Comparison of ENCODE assay signal across 26 cellular contexts in the genomic region with DNA sequence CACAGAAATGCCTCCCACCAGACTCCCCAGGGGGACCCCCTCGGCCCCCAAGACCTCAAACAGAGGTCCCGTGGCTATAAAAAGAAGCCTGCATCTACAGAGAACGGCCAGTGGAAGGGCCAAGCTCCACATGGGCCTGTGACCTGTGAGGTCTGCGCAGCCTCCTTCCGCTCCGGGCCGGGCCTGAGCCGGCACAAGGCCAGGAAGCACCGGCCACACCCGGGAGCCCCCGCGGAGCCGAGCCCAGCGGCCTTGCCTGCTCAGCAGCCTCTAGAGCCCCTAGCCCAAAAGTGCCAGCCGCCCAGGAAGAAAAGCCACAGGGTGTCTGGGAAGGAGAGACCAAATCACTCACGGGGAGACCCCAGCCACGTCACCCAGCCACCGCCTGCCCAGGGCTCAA.
"Had no signal": no experiment of that assay in that cellular context is flagged by ENCODE, and none has a peak within 500 bp of the region (broad histone marks: within the 10 kb centered on the region; RNA-seq: fewer than 3 reads in every experiment).

No MANE protein-coding gene starts in this region.

- DNase-seq: activated CD4-positive, alpha-beta memory T cell treated with anti-CD3 and anti-CD28 coated beads for 36 hours; activated CD4-positive, alpha-beta T cell treated with anti-CD3 and anti-CD28 coated beads for 36 hours; activated CD4-positive, alpha-beta T cell treated with anti-CD3 and anti-CD28 coated beads, Interleukin-2, amount 10 ng/mL, durations not matched to agents 24 days and 14 days; activated CD4-positive, CD25-positive, alpha-beta regulatory T cell; activated CD4-positive, CD25-positive, alpha-beta regulatory T cell treated with anti-CD3 and anti-CD28 coated beads, Interleukin-2, amount 50 U/mL, for 72 hours; activated CD8-positive, alpha-beta T cell treated with anti-CD3 and anti-CD28 coated beads, Interleukin-2, amount 10 ng/mL, durations not matched to agents 7 days and 5 days; activated effector memory CD4-positive, alpha-beta T cell treated with Interleukin-2 at 50 U/mL for 16 hours; activated gamma-delta T cell treated with Interleukin-2 at 50 U/mL for 16 hours; activated naive CD4-positive, alpha-beta T cell treated with anti-CD3 and anti-CD28 coated beads, Interleukin-2, amount 50 U/mL, for 16 hours; activated naive CD4-positive, alpha-beta T cell treated with Interleukin-2 at 50 U/mL for 16 hours; activated naive CD8-positive, alpha-beta T cell treated with anti-CD3 and anti-CD28 coated beads, Interleukin-2, amount 50 U/mL, for 24 hours; activated T-cell treated with anti-CD3 and anti-CD28 coated beads, Interleukin-2, amount 50 U/mL, for 4 hours; adrenal gland; amygdala; aorta; body of pancreas; caudate nucleus; cerebellar nuclear complex; colonic mucosa; effector CD8-positive, alpha-beta T cell; foreskin fibroblast; head of caudate nucleus; T-helper 2 cell had no signal

- ATAC-seq: activated CD4-positive, alpha-beta T cell treated with anti-CD3 and anti-CD28 coated beads for 36 hours; activated CD8-positive, alpha-beta T cell treated with anti-CD3 and anti-CD28 coated beads, Interleukin-2, amount 10 ng/mL, durations not matched to agents 7 days and 5 days; activated naive CD8-positive, alpha-beta T cell treated with anti-CD3 and anti-CD28 coated beads, Interleukin-2, amount 50 U/mL, for 24 hours; activated T-cell treated with anti-CD3 and anti-CD28 coated beads, Interleukin-2, amount 50 U/mL, for 4 hours; activated T-helper 17 cell treated with anti-CD3 and anti-CD28 coated beads, Interleukin-2, amount 50 U/mL, for 72 hours; body of pancreas had no signal

- H3K27me3 Mint-ChIP-seq: activated CD4-positive, alpha-beta T cell treated with anti-CD3 and anti-CD28 coated beads for 36 hours; activated naive CD8-positive, alpha-beta T cell; activated naive CD8-positive, alpha-beta T cell treated with anti-CD3 and anti-CD28 coated beads, Interleukin-2, amount 50 U/mL, for 24 hours; activated T-helper 17 cell treated with anti-CD3 and anti-CD28 coated beads, Interleukin-2, amount 50 U/mL, for 72 hours had no signal

- H3K4me1 Mint-ChIP-seq: activated CD4-positive, alpha-beta T cell treated with anti-CD3 and anti-CD28 coated beads for 36 hours; activated T-helper 17 cell treated with anti-CD3 and anti-CD28 coated beads, Interleukin-2, amount 50 U/mL, for 72 hours had no signal

- H3K36me3 Mint-ChIP-seq: activated CD4-positive, alpha-beta memory T cell treated with anti-CD3 and anti-CD28 coated beads for 36 hours; activated naive CD8-positive, alpha-beta T cell had no signal

- H3K4me1 ChIP-seq: adrenal gland, colonic mucosa had no signal

- H3K4me3 ChIP-seq: adrenal gland, body of pancreas, colonic mucosa had no signal

- H3K9me3 Mint-ChIP-seq: activated CD4-positive, alpha-beta memory T cell treated with anti-CD3 and anti-CD28 coated beads for 36 hours; activated CD4-positive, alpha-beta T cell treated with anti-CD3 and anti-CD28 coated beads, Interleukin-2, amount 10 ng/mL, durations not matched to agents 24 days and 14 days; activated naive CD8-positive, alpha-beta T cell treated with anti-CD3 and anti-CD28 coated beads, Interleukin-2, amount 50 U/mL, for 24 hours; activated T-cell treated with anti-CD3 and anti-CD28 coated beads, Interleukin-2, amount 50 U/mL, for 4 hours; activated T-helper 17 cell treated with anti-CD3 and anti-CD28 coated beads, Interleukin-2, amount 50 U/mL, for 72 hours had no signal

- H3K27ac ChIP-seq: adrenal gland, body of pancreas, colonic mucosa, epithelial cell of prostate had no signal

- H3K27ac Mint-ChIP-seq: activated CD4-positive, alpha-beta memory T cell treated with anti-CD3 and anti-CD28 coated beads for 36 hours; activated CD4-positive, alpha-beta T cell treated with anti-CD3 and anti-CD28 coated beads for 36 hours; activated CD4-positive, alpha-beta T cell treated with anti-CD3 and anti-CD28 coated beads, Interleukin-2, amount 10 ng/mL, durations not matched to agents 24 days and 14 days; activated CD8-positive, alpha-beta T cell treated with anti-CD3 and anti-CD28 coated beads, Interleukin-2, amount 10 ng/mL, durations not matched to agents 7 days and 5 days; activated naive CD8-positive, alpha-beta T cell; activated naive CD8-positive, alpha-beta T cell treated with anti-CD3 and anti-CD28 coated beads, Interleukin-2, amount 50 U/mL, for 24 hours; activated T-helper 17 cell treated with anti-CD3 and anti-CD28 coated beads, Interleukin-2, amount 50 U/mL, for 72 hours had no signal

- H3K4me3 Mint-ChIP-seq: activated CD4-positive, alpha-beta memory T cell treated with anti-CD3 and anti-CD28 coated beads for 36 hours; activated CD4-positive, alpha-beta T cell treated with anti-CD3 and anti-CD28 coated beads for 36 hours; activated CD4-positive, alpha-beta T cell treated with anti-CD3 and anti-CD28 coated beads, Interleukin-2, amount 10 ng/mL, durations not matched to agents 24 days and 14 days; activated CD8-positive, alpha-beta T cell treated with anti-CD3 and anti-CD28 coated beads, Interleukin-2, amount 10 ng/mL, durations not matched to agents 7 days and 5 days; activated naive CD8-positive, alpha-beta T cell; activated naive CD8-positive, alpha-beta T cell treated with anti-CD3 and anti-CD28 coated beads, Interleukin-2, amount 50 U/mL, for 24 hours; activated T-cell treated with anti-CD3 and anti-CD28 coated beads, Interleukin-2, amount 50 U/mL, for 4 hours; activated T-helper 17 cell treated with anti-CD3 and anti-CD28 coated beads, Interleukin-2, amount 50 U/mL, for 72 hours had no signal

- H3K36me3 ChIP-seq: adrenal gland, colonic mucosa had no signal

- H3K9me3 ChIP-seq: adrenal gland, body of pancreas, colonic mucosa had no signal
